20 cellular contexts compared by ENCODE assay signal in the genomic region with DNA sequence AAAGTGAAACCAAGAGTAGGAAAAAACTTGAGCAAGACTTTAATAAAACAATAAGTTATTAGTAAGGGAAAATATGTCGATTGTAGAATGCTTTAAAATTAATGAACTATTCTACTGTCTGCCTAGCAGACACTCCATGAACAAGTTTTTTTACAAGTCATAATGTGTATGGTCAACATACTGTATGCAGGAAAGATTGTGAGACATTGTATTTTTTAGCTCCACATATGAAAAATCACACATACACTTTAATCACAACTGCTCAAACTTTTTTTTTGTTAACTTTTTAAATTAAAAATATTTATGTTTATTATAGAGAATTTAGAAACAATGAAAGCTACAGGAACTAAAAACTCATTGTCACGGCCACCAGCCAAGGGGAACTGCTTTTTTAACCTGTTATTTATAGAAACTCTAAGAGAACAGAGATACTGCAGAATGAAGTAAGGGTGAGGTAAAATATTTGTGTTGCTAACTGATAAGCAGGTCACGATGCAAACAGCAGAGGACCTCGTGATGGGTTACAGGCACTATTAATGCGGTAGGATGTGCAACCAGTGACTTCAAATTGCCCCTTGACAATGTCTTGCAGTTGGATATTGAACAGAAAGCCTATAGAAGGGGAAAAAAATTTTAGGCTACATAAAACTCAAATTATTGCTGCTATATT. TPM values are rescaled to one million over a fixed set of nuclear protein-coding genes. Genes with fewer than 3 reads are reported as not detected.
DNase-seq lines count a peak whose midpoint lies in the region; ATAC-seq, FAIRE-seq and TF ChIP-seq lines count a peak whose summit lies in the region.
"Had no signal": no experiment of that assay in that cellular context is flagged by ENCODE, and none has a peak within 500 bp of the region (broad histone marks: within the 10 kb centered on the region; RNA-seq: fewer than 3 reads in every experiment).

No MANE protein-coding gene starts in this region.

- no peaks in the 10 kb centered on the region for H3K9me2 ChIP-seq in Karpas-422 (replicated peaks; ENCODE audit: insufficient read depth, low read length)

- H3K27ac ChIP-seq in right lobe of liver, result no peak overlapping the region
- no peak overlapping the region for H3K27ac ChIP-seq in HepG2 (ENCODE audit: extremely low read length, insufficient read depth, low read length)
- peak overlapping the region; percentile 71 to 79 for H3K27ac ChIP-seq in right atrium auricular region
- H3K27ac ChIP-seq in Karpas-422 (ENCODE audit: low read length), result no peak overlapping the region
- no peak overlapping the region for H3K27ac ChIP-seq in uterus
- H3K27ac ChIP-seq: A549; BLaER1 treated with 17β-estradiol and CSF1 and Interleukin-3, amounts not matched to agents 10 nM and 100 nM; PC-9 had no signal

- TF ChIP-seq POLR2A in right lobe of liver (IDR thresholded peaks at IDR 0.05) (no peak), HepG2 (IDR thresholded peaks at IDR 0.05; ENCODE audit: insufficient read depth in 1 of 2, low read depth in 2 of 2, low read length in 2 of 2) (no peak), uterus (IDR thresholded peaks at IDR 0.05) (no peak)

- CTCF ChIA-PET in HepG2 (lab: Yijun Ruan, JAX; ENCODE audit: low intra/inter-chr PET ratio, low total read pairs), result no interaction called here

- TF ChIP-seq CTCF in right lobe of liver (IDR thresholded peaks at IDR 0.05) (no peak), HepG2 (CRISPR knock-in tag; IDR thresholded peaks at IDR 0.05) (no peak), choroid plexus epithelial cell (conservative IDR thresholded peaks at IDR 0.05; ENCODE audit: low read depth, low read length) (no peak), right atrium auricular region (IDR thresholded peaks at IDR 0.05) (no peak), uterus (IDR thresholded peaks at IDR 0.05) (no peak)

- TF ChIP-seq EP300 in HepG2 (IDR thresholded peaks at IDR 0.05; ENCODE audit: low read depth in 2 of 2, low read length in 2 of 2), result no peak
- no peak for TF ChIP-seq EP300 in HepG2 (CRISPR knock-in tag; IDR thresholded peaks at IDR 0.05; ENCODE audit: borderline replicate concordance)

- H3K4me3 ChIP-seq in right lobe of liver (no peak overlapping the region), HepG2 (replicated peaks in 1 of 3; ENCODE audit: insufficient read depth in 1 of 3, low read depth in 2 of 3, low read length in 3 of 3) (no peak overlapping the region), choroid plexus epithelial cell (ENCODE audit: low read depth, low read length) (no peak overlapping the region), right atrium auricular region (no peak overlapping the region), Karpas-422 (ENCODE audit: low read length) (no peak overlapping the region), MG63 (no peak overlapping the region), uterus (no peak overlapping the region)
- H3K4me3 ChIP-seq: A549; BLaER1 treated with 17β-estradiol and CSF1 and Interleukin-3, amounts not matched to agents 10 nM and 100 nM; PC-9 had no signal

- no peak for TF ChIP-seq RAD21 in HepG2 (CRISPR knock-in tag; IDR thresholded peaks at IDR 0.05)

- intact Hi-C loops in right lobe of liver (cut with DNase I), result no loop called here
- intact Hi-C loops in HepG2 (cut with micrococcal nuclease; ENCODE audit: unreplicated experiment), result no loop called here
- intact Hi-C loops in uterus (cut with DNase I; ENCODE audit: low total_unique reads), result no loop called here

- no peak for FAIRE-seq in HepG2 (lab: Jason Lieb, UNC)

- WGBS in right lobe of liver (ENCODE audit: insufficient coverage, low coverage, low lambda C conversion rate, missing lambda C conversion rate), result 14% methylated on average over 5 of the region's 5 CpGs
- WGBS in HepG2 (ENCODE audit: low lambda C conversion rate), result 3% methylated on average over 5 of the region's 5 CpGs

- DNase-seq in right lobe of liver (peak in 1 of 3 donors; percentile 30), HepG2 (ENCODE audit: low spot score) (no peak), choroid plexus epithelial cell (ENCODE audit: low read depth) (peak; percentile 40), right atrium auricular region (ENCODE audit: low spot score) (no peak), Karpas-422 (no peak), MG63 (no peak), medulla oblongata (ENCODE audit: extremely low spot score) (no peak), uterus (no peak)
- DNase-seq: CD8-positive, alpha-beta memory T cell; DMS79 treated with DMSO at 0.1 percent for 48 hours; MM.1S; NCI-H1417; NCI-H187 treated with DMSO at 0.1 percent for 48 hours; NCI-H446; NCI-H69; NK-92 treated with Interleukin-12 subunit alpha and Interleukin-12 subunit beta, amount 100 ng/mL, for 24 hours; PC-9 had no signal

- peak in 3 of 4 donors; percentile 49 to 76 (median 53) for ATAC-seq in right lobe of liver
- no peak for ATAC-seq in HepG2
- ATAC-seq: A549, HCT116 had no signal

- no peaks in the 10 kb centered on the region for H3K36me3 ChIP-seq in right lobe of liver
- no peaks in the 10 kb centered on the region for H3K36me3 ChIP-seq in HepG2 (replicated peaks in 1 of 2; ENCODE audit: control insufficient read depth in 1 of 2, insufficient read depth in 2 of 2, low read length in 2 of 2)
- H3K36me3 ChIP-seq in right atrium auricular region, result no peaks in the 10 kb centered on the region
- H3K36me3 ChIP-seq in Karpas-422 (ENCODE audit: insufficient read depth, low read length), result no peaks in the 10 kb centered on the region
- peaks cover 39% of the 10 kb centered on the region for H3K36me3 ChIP-seq in MG63
- H3K36me3 ChIP-seq in uterus, result no peaks in the 10 kb centered on the region
- H3K36me3 ChIP-seq: BLaER1 treated with 17β-estradiol and CSF1 and Interleukin-3, amounts not matched to agents 10 nM and 100 nM had no signal

- H3K9ac ChIP-seq in HepG2 (ENCODE audit: insufficient read depth, low read depth, low read length) (no peak overlapping the region), Karpas-422 (ENCODE audit: low read length) (no peak overlapping the region)
- H3K9ac ChIP-seq: BLaER1 treated with 17β-estradiol and CSF1 and Interleukin-3, amounts not matched to agents 10 nM and 100 nM had no signal

- H2AFZ ChIP-seq in HepG2 (ENCODE audit: low read length), result no peak overlapping the region
- no peak overlapping the region for H2AFZ ChIP-seq in Karpas-422 (ENCODE audit: low read length)
- H2AFZ ChIP-seq: PC-9 had no signal

- in situ Hi-C loops in HepG2 (cut with HindIII; ENCODE audit: extremely low pct_ligation_motif_present, low pct_unique_long_range_greater_than_20kb), result no loop called here

- H3K4me2 ChIP-seq in HepG2 (ENCODE audit: low read depth, low read length) (no peak overlapping the region), Karpas-422 (ENCODE audit: low read depth, low read length, poor library complexity, severe bottlenecking) (no peak overlapping the region)
- H3K4me2 ChIP-seq: A549; BLaER1 treated with 17β-estradiol and CSF1 and Interleukin-3, amounts not matched to agents 10 nM and 100 nM; PC-9 had no signal

- H3K4me1 ChIP-seq in right lobe of liver (no peaks in the 10 kb centered on the region), HepG2 (ENCODE audit: insufficient read depth, low read length) (no peaks in the 10 kb centered on the region), right atrium auricular region (peaks cover 0 to 15% of the 10 kb centered on the region in 2 donors), Karpas-422 (ENCODE audit: low read length) (no peaks in the 10 kb centered on the region), uterus (no peaks in the 10 kb centered on the region)
- H3K4me1 ChIP-seq: A549 had no signal

- no peaks in the 10 kb centered on the region for H3K27me3 ChIP-seq in right lobe of liver
- no peaks in the 10 kb centered on the region for H3K27me3 ChIP-seq in HepG2 (ENCODE audit: control insufficient read depth in 1 of 2, insufficient read depth in 2 of 2, low read length in 2 of 2)
- H3K27me3 ChIP-seq in right atrium auricular region, result no peaks in the 10 kb centered on the region
- H3K27me3 ChIP-seq in Karpas-422 (ENCODE audit: low read length), result no peaks in the 10 kb centered on the region
- H3K27me3 ChIP-seq in MG63, result no peaks in the 10 kb centered on the region
- H3K27me3 ChIP-seq in uterus, result no peaks in the 10 kb centered on the region
- H3K27me3 ChIP-seq: BLaER1 treated with 17β-estradiol and CSF1 and Interleukin-3, amounts not matched to agents 10 nM and 100 nM had no signal

- BruUV-seq in HepG2 (replicated peaks; lab: Mats Ljungman, UMichigan), result no TSS peak

- POLR2A ChIA-PET in HepG2 (lab: Yijun Ruan, JAX), result no interaction called here

- H4K20me1 ChIP-seq in HepG2 (ENCODE audit: insufficient read depth, low read length) (no peaks in the 10 kb centered on the region), Karpas-422 (ENCODE audit: insufficient read depth, low read depth, low read length) (no peaks in the 10 kb centered on the region)
- H4K20me1 ChIP-seq: BLaER1 treated with 17β-estradiol and CSF1 and Interleukin-3, amounts not matched to agents 10 nM and 100 nM had no signal

- no peaks in the 10 kb centered on the region for H3K79me2 ChIP-seq in HepG2 (ENCODE audit: insufficient read depth, low read length)
- no peaks in the 10 kb centered on the region for H3K79me2 ChIP-seq in Karpas-422 (ENCODE audit: low read length)

- no peaks in the 10 kb centered on the region for H3K9me3 ChIP-seq in right lobe of liver
- H3K9me3 ChIP-seq in HepG2 (ENCODE audit: low read length), result peaks cover 24% of the 10 kb centered on the region
- peaks cover 0 to 15% of the 10 kb centered on the region in 2 donors for H3K9me3 ChIP-seq in right atrium auricular region
- no peaks in the 10 kb centered on the region for H3K9me3 ChIP-seq in Karpas-422 (ENCODE audit: low read length)
- peaks cover 21% of the 10 kb centered on the region for H3K9me3 ChIP-seq in MG63
- peaks cover 0 to 3% of the 10 kb centered on the region in 2 donors for H3K9me3 ChIP-seq in uterus

RNA-seq across cellular contexts. Expression of a gene that starts 53.0 kb away (rescaled TPM):
- total RNA-seq in right lobe of liver, result 10 to 100 TPM in 4 of 6 experiments, 1 to 10 TPM in 2; 5.2 to 21.8 (median 13.7) TPM
- 0.07 TPM in 2 replicates for total RNA-seq in HepG2 (2016; rRNA removed; fragmentation: Illumina TruSeq; extraction: Trizol)
- total RNA-seq in HepG2 (2016; cell fraction: cytosol; rRNA removed; fragmentation: Illumina TruSeq; extraction: Trizol; ENCODE audit: low read depth), result not detected in 2 replicates
- 0.04 TPM in 1 of 2 replicates, not detected in the other for total RNA-seq in HepG2 (2016; cell fraction: insoluble cytoplasmic fraction; rRNA removed; fragmentation: Illumina TruSeq; extraction: Trizol)
- 0.06 and 0.07 TPM in 2 replicates for total RNA-seq in HepG2 (2016; cell fraction: membrane; rRNA removed; fragmentation: Illumina TruSeq; extraction: Trizol)
- total RNA-seq in HepG2 (2016; cell fraction: nucleus; rRNA removed; fragmentation: Illumina TruSeq; extraction: Trizol), result 0.16 TPM in 1 of 2 replicates, not detected in the other
- 0.21 and 0.26 TPM in 2 replicates for polyA plus RNA-seq in HepG2 (2011; rRNA removed)
- 0.15 and 0.27 TPM in 2 replicates for polyA plus RNA-seq in HepG2 (2011; cell fraction: cytosol; rRNA removed)
- polyA plus RNA-seq in HepG2 (2011; cell fraction: nucleus; rRNA removed), result 0.24 and 0.33 TPM in 2 replicates
- polyA plus RNA-seq in HepG2 (2012), result 0.24 and 0.53 TPM in 2 replicates
- 0.03 TPM in 1 of 2 replicates, not detected in the other for polyA plus RNA-seq in HepG2 (2016; cell fraction: cytosol; fragmentation: Illumina TruSeq; extraction: Trizol; ENCODE audit: low read depth)
- polyA plus RNA-seq in HepG2 (2016; cell fraction: insoluble cytoplasmic fraction; fragmentation: Illumina TruSeq; extraction: Trizol; ENCODE audit: low read depth), result not detected in 2 replicates
- 0.03 and 0.12 TPM in 2 replicates for polyA plus RNA-seq in HepG2 (2016; cell fraction: membrane; fragmentation: Illumina TruSeq; extraction: Trizol; ENCODE audit: low read depth)
- polyA plus RNA-seq in HepG2 (2016; cell fraction: nucleus; fragmentation: Illumina TruSeq; extraction: Trizol; ENCODE audit: insufficient read depth, low read depth), result 0.15 TPM in 1 of 2 replicates, not detected in the other
- polyA minus RNA-seq in HepG2 (2011; rRNA and poly(A)+ RNA removed; ENCODE audit: low replicate concordance), result 0.06 and 7.6 TPM in 2 replicates
- 0.10 and 0.26 TPM in 2 replicates for polyA minus RNA-seq in HepG2 (2011; cell fraction: cytosol; rRNA and poly(A)+ RNA removed)
- polyA minus RNA-seq in HepG2 (2011; cell fraction: nucleus; rRNA and poly(A)+ RNA removed), result 0.12 and 0.26 TPM in 2 replicates
- total RNA-seq in right atrium auricular region, result 10 to 100 TPM; 41.2 to 85.3 TPM
- 0.11 TPM in 1 of 2 replicates, not detected in the other for total RNA-seq in Karpas-422 (2014; rRNA removed; shearing (Covaris generic); ENCODE audit: low replicate concordance)
- total RNA-seq in MG63 (2014; rRNA removed; shearing (Covaris generic); ENCODE audit: low replicate concordance), result 10.2 and 14.4 TPM in 2 replicates
- total RNA-seq in uterus, result 100 to 1,000 TPM in 1 of 4 donors, 10 to 100 TPM in 2, 1 to 10 TPM in 1; 7.1 to 144 (median 35.4) TPM
- total RNA-seq: CD8-positive, alpha-beta memory T cell had no signal
- polyA plus RNA-seq: CD8-positive, alpha-beta memory T cell had no signal

Comparison
In these comparisons a context has a peak if more than half of its experiments do, and no peak if none do; other contexts are left out.
1. H3K27ac ChIP-seq: peak in right atrium auricular region (2 of 2); none in right lobe of liver (0 of 3), HepG2 (single experiment), Karpas-422 (single experiment) and uterus (0 of 2).